Comparison of ENCODE assay signal across 21 cellular contexts in the genomic region with DNA sequence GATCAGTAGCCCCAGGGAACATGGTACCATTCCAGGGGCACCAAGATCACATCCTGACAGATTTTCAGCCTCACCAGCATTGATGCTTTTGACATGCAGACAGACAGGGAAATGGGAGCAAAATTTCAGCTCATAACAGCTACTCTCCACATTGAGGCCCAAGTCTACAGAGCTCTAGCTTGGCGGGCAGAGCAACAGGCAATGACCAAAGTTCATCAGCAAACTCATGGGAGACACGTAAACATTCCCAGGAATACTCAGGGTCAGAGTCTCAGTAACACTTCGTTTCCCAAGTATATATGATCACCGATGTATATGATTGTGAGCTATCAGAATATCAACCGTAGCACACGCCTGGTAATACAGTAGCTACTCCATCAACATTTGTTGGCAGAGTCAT. TPM values are rescaled to one million over a fixed set of nuclear protein-coding genes. Genes with fewer than 3 reads are reported as not detected.
DNase-seq lines count a peak whose midpoint lies in the region; ATAC-seq, FAIRE-seq and TF ChIP-seq lines count a peak whose summit lies in the region.
"Had no signal": no experiment of that assay in that cellular context is flagged by ENCODE, and none has a peak within 500 bp of the region (broad histone marks: within the 10 kb centered on the region; RNA-seq: fewer than 3 reads in every experiment).

No MANE protein-coding gene starts in this region.

- POLR2A ChIA-PET in HepG2 (lab: Yijun Ruan, JAX) (no interaction called here), PC-3 (lab: Charles Lee; ENCODE audit: unreplicated experiment) (no interaction called here)
- POLR2A ChIA-PET in activated CD4-positive, alpha-beta memory T cell treated with anti-CD3 and anti-CD28 coated beads, Interleukin-2, amount 10 ng/mL, durations not matched to agents 7 days and 5 days (lab: Charles Lee), result no interaction called here

- H3K4me2 ChIP-seq in HepG2 (ENCODE audit: low read depth, low read length) (peak overlapping the region; percentile 13; the same call in 1 of the 2 replicates), PC-3 (ENCODE audit: low read length) (no peak overlapping the region)
- H3K4me2 ChIP-seq: A549 had no signal

- no peak overlapping the region for H3K9ac ChIP-seq in HepG2 (ENCODE audit: insufficient read depth, low read depth, low read length)
- no peak overlapping the region for H3K9ac ChIP-seq in PC-3 (ENCODE audit: low read length)

- BruUV-seq in HepG2 (replicated peaks; lab: Mats Ljungman, UMichigan) (no TSS peak), PC-3 (replicated peaks; lab: Mats Ljungman, UMichigan) (no TSS peak)

- in situ Hi-C loops in HepG2 (cut with HindIII; ENCODE audit: extremely low pct_ligation_motif_present, low pct_unique_long_range_greater_than_20kb), result no loop called here

- no peak for TF ChIP-seq RAD21 in HepG2 (CRISPR knock-in tag; IDR thresholded peaks at IDR 0.05)

- H3K4me3 ChIP-seq in HepG2 (replicated peaks in 1 of 3; ENCODE audit: insufficient read depth in 1 of 3, low read depth in 2 of 3, low read length in 3 of 3), result no peak overlapping the region; a peak in 1 of 6 replicates
- no peak overlapping the region for H3K4me3 ChIP-seq in right lobe of liver
- no peak overlapping the region for H3K4me3 ChIP-seq in bronchial epithelial cell (ENCODE audit: low read depth, low read length)
- H3K4me3 ChIP-seq in small intestine (ENCODE audit: low read depth in 1 of 2, low read length in 2 of 2), result no peak overlapping the region
- H3K4me3 ChIP-seq in PC-3 (ENCODE audit: low read length), result no peak overlapping the region
- H3K4me3 ChIP-seq: A549, HAP-1 had no signal

- no peaks in the 10 kb centered on the region for H3K79me2 ChIP-seq in HepG2 (ENCODE audit: insufficient read depth, low read length)
- no peaks in the 10 kb centered on the region for H3K79me2 ChIP-seq in PC-3 (ENCODE audit: low read length)

- H3K4me1 ChIP-seq in HepG2 (ENCODE audit: insufficient read depth, low read length) (peaks cover 15% of the 10 kb centered on the region), right lobe of liver (no peaks in the 10 kb centered on the region), small intestine (ENCODE audit: control insufficient read depth in 2 of 2, insufficient read depth in 1 of 2, low read depth in 1 of 2, low read length in 1 of 2) (no peaks in the 10 kb centered on the region), PC-3 (ENCODE audit: insufficient read depth, low read length) (peaks cover 5% of the 10 kb centered on the region)
- H3K4me1 ChIP-seq: A549, Caco-2, HAP-1 had no signal

- no peak overlapping the region for H3K27ac Mint-ChIP-seq in activated naive CD8-positive, alpha-beta T cell treated with anti-CD3 and anti-CD28 coated beads, Interleukin-2, amount 50 U/mL, for 24 hours
- H3K27ac Mint-ChIP-seq in activated CD4-positive, alpha-beta memory T cell treated with anti-CD3 and anti-CD28 coated beads, Interleukin-2, amount 10 ng/mL, durations not matched to agents 7 days and 5 days, result no peak overlapping the region
- H3K27ac Mint-ChIP-seq: CD8-positive, alpha-beta T cell had no signal

- TF ChIP-seq EP300 in HepG2 (IDR thresholded peaks at IDR 0.05; ENCODE audit: low read depth in 2 of 2, low read length in 2 of 2) (no peak), HepG2 (CRISPR knock-in tag; IDR thresholded peaks at IDR 0.05; ENCODE audit: borderline replicate concordance) (no peak)

- H3K27me3 ChIP-seq in HepG2 (ENCODE audit: control insufficient read depth in 1 of 2, insufficient read depth in 2 of 2, low read length in 2 of 2) (no peaks in the 10 kb centered on the region), right lobe of liver (no peaks in the 10 kb centered on the region), bronchial epithelial cell (ENCODE audit: control insufficient read depth, insufficient read depth, low read length) (no peaks in the 10 kb centered on the region), small intestine (ENCODE audit: control insufficient read depth in 2 of 2, insufficient read depth in 2 of 2, low read length in 2 of 2) (no peaks in the 10 kb centered on the region), PC-3 (ENCODE audit: low read length) (no peaks in the 10 kb centered on the region)

- H2AFZ ChIP-seq in HepG2 (ENCODE audit: low read length) (no peak overlapping the region), PC-3 (ENCODE audit: low read length) (no peak overlapping the region)

- no peaks in the 10 kb centered on the region for H3K4me1 Mint-ChIP-seq in activated naive CD8-positive, alpha-beta T cell treated with anti-CD3 and anti-CD28 coated beads, Interleukin-2, amount 50 U/mL, for 24 hours
- H3K4me1 Mint-ChIP-seq in activated CD4-positive, alpha-beta memory T cell treated with anti-CD3 and anti-CD28 coated beads, Interleukin-2, amount 10 ng/mL, durations not matched to agents 7 days and 5 days, result peaks cover 3% of the 10 kb centered on the region
- H3K4me1 Mint-ChIP-seq: CD4-positive, CD25-positive, alpha-beta regulatory T cell had no signal

- peaks cover 2% of the 10 kb centered on the region for H3K27me3 Mint-ChIP-seq in activated naive CD8-positive, alpha-beta T cell treated with anti-CD3 and anti-CD28 coated beads, Interleukin-2, amount 50 U/mL, for 24 hours
- H3K27me3 Mint-ChIP-seq in activated CD4-positive, alpha-beta memory T cell treated with anti-CD3 and anti-CD28 coated beads, Interleukin-2, amount 10 ng/mL, durations not matched to agents 7 days and 5 days, result no peaks in the 10 kb centered on the region

- no peaks in the 10 kb centered on the region for H3K9me2 ChIP-seq in PC-3 (replicated peaks; ENCODE audit: low read length)

- peak; percentile 76 for ATAC-seq in HepG2
- no peak for ATAC-seq in right lobe of liver
- ATAC-seq in left colon, result peak; percentile 65
- no peak for ATAC-seq in activated naive CD8-positive, alpha-beta T cell treated with anti-CD3 and anti-CD28 coated beads, Interleukin-2, amount 50 U/mL, for 24 hours
- ATAC-seq in PC-3, result no peak
- ATAC-seq: A549; CD8-positive, alpha-beta T cell had no signal

- TF ChIP-seq POLR2A in HepG2 (IDR thresholded peaks at IDR 0.05; ENCODE audit: insufficient read depth in 1 of 2, low read depth in 2 of 2, low read length in 2 of 2) (no peak), right lobe of liver (IDR thresholded peaks at IDR 0.05) (no peak)

- intact Hi-C loops in HepG2 (cut with micrococcal nuclease; ENCODE audit: unreplicated experiment), result no loop called here
- intact Hi-C loops in right lobe of liver (cut with DNase I), result no loop called here
- intact Hi-C loops in left colon (cut with DNase I, micrococcal nuclease), result no loop called here
- intact Hi-C loops in PC-3 (cut with micrococcal nuclease), result no loop called here

- H3K9me3 ChIP-seq in HepG2 (ENCODE audit: low read length) (no peaks in the 10 kb centered on the region), right lobe of liver (no peaks in the 10 kb centered on the region), small intestine (ENCODE audit: control insufficient read depth, low read depth) (no peaks in the 10 kb centered on the region), PC-3 (ENCODE audit: low read length) (no peaks in the 10 kb centered on the region)
- H3K9me3 ChIP-seq: A549, Caco-2, HAP-1 had no signal

- DNase-seq in HepG2 (ENCODE audit: low spot score) (peak; percentile 3), right lobe of liver (no peak), bronchial epithelial cell (ENCODE audit: low read depth) (no peak), left colon (no peak), small intestine (peak; percentile 40), PC-3 (no peak)
- no peak for DNase-seq in activated naive CD8-positive, alpha-beta T cell treated with anti-CD3 and anti-CD28 coated beads, Interleukin-2, amount 50 U/mL, for 24 hours
- DNase-seq in activated CD4-positive, alpha-beta memory T cell treated with anti-CD3 and anti-CD28 coated beads, Interleukin-2, amount 10 ng/mL, durations not matched to agents 7 days and 5 days, result no peak
- DNase-seq: 8988T; C1 segment of cervical spinal cord; Caco-2; CD4-positive, CD25-positive, alpha-beta regulatory T cell; CD8-positive, alpha-beta T cell; DND-41; GOT3 had no signal

- WGBS in HepG2 (ENCODE audit: low lambda C conversion rate), result 61% methylated on average over 5 of the region's 6 CpGs
- WGBS in right lobe of liver (ENCODE audit: insufficient coverage, low coverage, low lambda C conversion rate, missing lambda C conversion rate), result 47% methylated on average over 5 of the region's 6 CpGs
- WGBS in small intestine, 3 donors, result 19 to 64% (median 38%) methylated on average over 6 of the region's 6 CpGs

- H3K27ac ChIP-seq in HepG2 (ENCODE audit: extremely low read length, insufficient read depth, low read length) (no peak overlapping the region), right lobe of liver (no peak overlapping the region), small intestine (ENCODE audit: low read depth in 1 of 2, low read length in 1 of 2) (no peak overlapping the region), PC-3 (ENCODE audit: low read length) (no peak overlapping the region)
- H3K27ac ChIP-seq: A549 had no signal

- H3F3A ChIP-seq in PC-3 (ENCODE audit: low read length, unreplicated experiment), result no peaks in the 10 kb centered on the region

- H3K36me3 ChIP-seq in HepG2 (replicated peaks in 1 of 2; ENCODE audit: control insufficient read depth in 1 of 2, insufficient read depth in 2 of 2, low read length in 2 of 2), result no peaks in the 10 kb centered on the region
- H3K36me3 ChIP-seq in right lobe of liver, result no peaks in the 10 kb centered on the region
- no peaks in the 10 kb centered on the region for H3K36me3 ChIP-seq in bronchial epithelial cell (ENCODE audit: control insufficient read depth, insufficient read depth, low read length)
- H3K36me3 ChIP-seq in small intestine (ENCODE audit: control insufficient read depth in 2 of 2, insufficient read depth in 2 of 2, low read length in 2 of 2), result no peaks in the 10 kb centered on the region
- H3K36me3 ChIP-seq in PC-3 (ENCODE audit: low read depth, low read length), result no peaks in the 10 kb centered on the region
- H3K36me3 ChIP-seq: HAP-1 had no signal

- FAIRE-seq in HepG2 (lab: Jason Lieb, UNC), result no peak
- peak; percentile 13 for FAIRE-seq in bronchial epithelial cell (lab: Jason Lieb, UNC)
- FAIRE-seq in small intestine (lab: Jason Lieb, UNC), result no peak
- FAIRE-seq: A549, G401.6, GM12892, H54 had no signal

- no peaks in the 10 kb centered on the region for H3K36me3 Mint-ChIP-seq in activated naive CD8-positive, alpha-beta T cell treated with anti-CD3 and anti-CD28 coated beads, Interleukin-2, amount 50 U/mL, for 24 hours (ENCODE audit: low read depth)
- no peaks in the 10 kb centered on the region for H3K36me3 Mint-ChIP-seq in activated CD4-positive, alpha-beta memory T cell treated with anti-CD3 and anti-CD28 coated beads, Interleukin-2, amount 10 ng/mL, durations not matched to agents 7 days and 5 days (ENCODE audit: low read depth)
- H3K36me3 Mint-ChIP-seq: CD4-positive, CD25-positive, alpha-beta regulatory T cell; CD8-positive, alpha-beta T cell had no signal

- H4K20me1 ChIP-seq in HepG2 (ENCODE audit: insufficient read depth, low read length), result no peaks in the 10 kb centered on the region
- no peaks in the 10 kb centered on the region for H4K20me1 ChIP-seq in PC-3 (ENCODE audit: low read length)

- no peaks in the 10 kb centered on the region for H3K9me3 Mint-ChIP-seq in activated naive CD8-positive, alpha-beta T cell treated with anti-CD3 and anti-CD28 coated beads, Interleukin-2, amount 50 U/mL, for 24 hours
- no peaks in the 10 kb centered on the region for H3K9me3 Mint-ChIP-seq in activated CD4-positive, alpha-beta memory T cell treated with anti-CD3 and anti-CD28 coated beads, Interleukin-2, amount 10 ng/mL, durations not matched to agents 7 days and 5 days
- H3K9me3 Mint-ChIP-seq: CD8-positive, alpha-beta T cell had no signal

- CTCF ChIA-PET in HepG2 (lab: Yijun Ruan, JAX; ENCODE audit: low intra/inter-chr PET ratio, low total read pairs) (no interaction called here), PC-3 (lab: Charles Lee) (no interaction called here)
- CTCF ChIA-PET in activated CD4-positive, alpha-beta memory T cell treated with anti-CD3 and anti-CD28 coated beads, Interleukin-2, amount 10 ng/mL, durations not matched to agents 7 days and 5 days (lab: Charles Lee), result no interaction called here

- TF ChIP-seq CTCF in HepG2 (CRISPR knock-in tag; IDR thresholded peaks at IDR 0.05), result no peak
- no peak for TF ChIP-seq CTCF in right lobe of liver (IDR thresholded peaks at IDR 0.05)
- no peak for TF ChIP-seq CTCF in bronchial epithelial cell (IDR thresholded peaks at IDR 0.05; ENCODE audit: insufficient read depth, low read length, severe bottlenecking)
- TF ChIP-seq CTCF in PC-3 (conservative IDR thresholded peaks at IDR 0.05; ENCODE audit: low read depth, low read length), result no peak

- H3K4me3 Mint-ChIP-seq in activated naive CD8-positive, alpha-beta T cell treated with anti-CD3 and anti-CD28 coated beads, Interleukin-2, amount 50 U/mL, for 24 hours, result no peak overlapping the region
- H3K4me3 Mint-ChIP-seq in activated CD4-positive, alpha-beta memory T cell treated with anti-CD3 and anti-CD28 coated beads, Interleukin-2, amount 10 ng/mL, durations not matched to agents 7 days and 5 days, result no peak overlapping the region
- H3K4me3 Mint-ChIP-seq: CD4-positive, CD25-positive, alpha-beta regulatory T cell; CD8-positive, alpha-beta T cell had no signal

RNA-seq across cellular contexts. Expression of a gene that starts 59.2 kb away (rescaled TPM):
- total RNA-seq in HepG2 (2016; rRNA removed; fragmentation: Illumina TruSeq; extraction: Trizol), result not detected in 2 replicates
- total RNA-seq in HepG2 (2016; cell fraction: cytosol; rRNA removed; fragmentation: Illumina TruSeq; extraction: Trizol; ENCODE audit: low read depth), result not detected in 2 replicates
- total RNA-seq in HepG2 (2016; cell fraction: insoluble cytoplasmic fraction; rRNA removed; fragmentation: Illumina TruSeq; extraction: Trizol), result not detected in 2 replicates
- not detected in 2 replicates for total RNA-seq in HepG2 (2016; cell fraction: membrane; rRNA removed; fragmentation: Illumina TruSeq; extraction: Trizol)
- total RNA-seq in HepG2 (2016; cell fraction: nucleus; rRNA removed; fragmentation: Illumina TruSeq; extraction: Trizol), result not detected in 2 replicates
- polyA plus RNA-seq in HepG2 (2011; rRNA removed), result not detected in 2 replicates
- polyA plus RNA-seq in HepG2 (2011; cell fraction: cytosol; rRNA removed), result not detected in 2 replicates
- not detected in 2 replicates for polyA plus RNA-seq in HepG2 (2011; cell fraction: nucleus; rRNA removed)
- polyA plus RNA-seq in HepG2 (2012), result not detected in 2 replicates
- polyA plus RNA-seq in HepG2 (2016; cell fraction: cytosol; fragmentation: Illumina TruSeq; extraction: Trizol; ENCODE audit: low read depth), result not detected in 2 replicates
- not detected in 2 replicates for polyA plus RNA-seq in HepG2 (2016; cell fraction: insoluble cytoplasmic fraction; fragmentation: Illumina TruSeq; extraction: Trizol; ENCODE audit: low read depth)
- not detected in 2 replicates for polyA plus RNA-seq in HepG2 (2016; cell fraction: membrane; fragmentation: Illumina TruSeq; extraction: Trizol; ENCODE audit: low read depth)
- not detected in 2 replicates for polyA plus RNA-seq in HepG2 (2016; cell fraction: nucleus; fragmentation: Illumina TruSeq; extraction: Trizol; ENCODE audit: insufficient read depth, low read depth)
- polyA minus RNA-seq in HepG2 (2011; rRNA and poly(A)+ RNA removed; ENCODE audit: low replicate concordance), result not detected in 2 replicates
- not detected in 2 replicates for polyA minus RNA-seq in HepG2 (2011; cell fraction: cytosol; rRNA and poly(A)+ RNA removed)
- polyA minus RNA-seq in HepG2 (2011; cell fraction: nucleus; rRNA and poly(A)+ RNA removed), result 0.37 TPM in 1 of 2 replicates, not detected in the other
- total RNA-seq in right lobe of liver, result not detected
- total RNA-seq in bronchial epithelial cell, result not detected in 2 replicates
- not detected for total RNA-seq in left colon
- under 1 TPM in 1 of 3 donors, not detected in 2; 0.03 TPM for polyA plus RNA-seq in small intestine
- total RNA-seq in activated CD4-positive, alpha-beta memory T cell treated with anti-CD3 and anti-CD28 coated beads, Interleukin-2, amount 10 ng/mL, durations not matched to agents 7 days and 5 days, result not detected
- not detected in 2 replicates for total RNA-seq in PC-3 (2014; rRNA removed)
- total RNA-seq: Caco-2; CD4-positive, CD25-positive, alpha-beta regulatory T cell; CD8-positive, alpha-beta T cell had no signal
- polyA plus RNA-seq: BJ; CD4-positive, CD25-positive, alpha-beta regulatory T cell had no signal

Comparison
In these comparisons a context has a peak if more than half of its experiments do, and no peak if none do; other contexts are left out.
1. ATAC-seq: peak in HepG2 (single experiment) and left colon (single experiment); none in right lobe of liver (0 of 4), activated naive CD8-positive, alpha-beta T cell treated with anti-CD3 and anti-CD28 coated beads, Interleukin-2, amount 50 U/mL, for 24 hours (single experiment) and PC-3 (single experiment).
2. DNase-seq: peak in HepG2 (single experiment) and small intestine (single experiment); none in right lobe of liver (0 of 3), bronchial epithelial cell (single experiment), left colon (0 of 2), activated naive CD8-positive, alpha-beta T cell treated with anti-CD3 and anti-CD28 coated beads, Interleukin-2, amount 50 U/mL, for 24 hours (single experiment), activated CD4-positive, alpha-beta memory T cell treated with anti-CD3 and anti-CD28 coated beads, Interleukin-2, amount 10 ng/mL, durations not matched to agents 7 days and 5 days (single experiment) and PC-3 (single experiment).